18 cellular contexts compared by ENCODE assay signal in genomic region chr3:133237380-133237779, GRCh38.
DNase-seq lines count a peak whose midpoint lies in the region; FAIRE-seq and TF ChIP-seq lines count a peak whose summit lies in the region.
"Had no signal": no experiment of that assay in that cellular context is flagged by ENCODE, and none has a peak within 500 bp of the region (broad histone marks: within the 10 kb centered on the region; RNA-seq: fewer than 3 reads in every experiment).

No MANE protein-coding gene starts in this region.

- in situ Hi-C loops in astrocyte of the spinal cord (cut with HindIII; ENCODE audit: low sequenced_read_pairs) = no loop called here

- TF ChIP-seq CTCF in D721Med (IDR thresholded peaks at IDR 0.05; ENCODE audit: insufficient read depth, missing control alignments) = no peak
- no peak for TF ChIP-seq CTCF in astrocyte of the spinal cord (IDR thresholded peaks at IDR 0.05; ENCODE audit: low read depth, low read length)

- DNase-seq in D721Med (ENCODE audit: insufficient read length, low spot score) = no peak
- peak; percentile 10 for DNase-seq in NCI-H1436 treated with DMSO at 0.1 percent for 48 hours (lab: John Stamatoyannopoulos, UW)
- DNase-seq in astrocyte of the spinal cord (ENCODE audit: low read depth, low spot score) = peak; percentile 9
- peak; percentile 17 for DNase-seq in myocyte (ENCODE audit: low read depth)
- DNase-seq in COLO668 (lab: John Stamatoyannopoulos, UW; ENCODE audit: unreplicated experiment) = no peak
- no peak for DNase-seq in activated naive CD4-positive, alpha-beta T cell (lab: John Stamatoyannopoulos, UW)
- no peak for DNase-seq in frontal cortex (ENCODE audit: low spot score in 2 of 2)
- DNase-seq: CD4-positive, alpha-beta memory T cell; DND-41; KBM-7; NCI-H774; PC-9; T-cell had no signal

- FAIRE-seq in D721Med (lab: Jason Lieb, UNC) (peak; percentile 55), frontal cortex (lab: Jason Lieb, UNC) (no peak)
- FAIRE-seq: G401.6, GM12878, GM18507 had no signal

- H3K4me3 ChIP-seq in astrocyte of the spinal cord (ENCODE audit: low read depth, low read length) = no peak overlapping the region
- H3K4me3 ChIP-seq: GM12878, GM23338, PC-9, SJSA1 had no signal

Comparison
In these comparisons a context has a peak if more than half of its experiments do, and no peak if none do; other contexts are left out.
1. DNase-seq: peak in NCI-H1436 treated with DMSO at 0.1 percent for 48 hours (single experiment), astrocyte of the spinal cord (single experiment) and myocyte (single experiment); none in D721Med (single experiment), COLO668 (single experiment), activated naive CD4-positive, alpha-beta T cell (0 of 4) and frontal cortex (0 of 2).